ENCODE assay signal across 7 cellular contexts in genomic region chr12:42325776-42326465, GRCh38.
DNase-seq lines count a peak whose midpoint lies in the region; ATAC-seq and TF ChIP-seq lines count a peak whose summit lies in the region.

PPHLN1 (plus strand) TSS chr12:42326167; CDS start chr12:42335903, 9,736 bp downstream.
ZCRB1 (minus strand) TSS chr12:42326094; CDS start chr12:42324102, 1,992 bp downstream.

- no peak for TF ChIP-seq CTCF in astrocyte of the cerebellum (IDR thresholded peaks at IDR 0.05; ENCODE audit: low read depth, low read length, missing control alignments)
- TF ChIP-seq CTCF in retinal pigment epithelial cell (conservative IDR thresholded peaks at IDR 0.05; ENCODE audit: low read depth, low read length): no peak

- ATAC-seq in GM18505 (IDR thresholded peaks at IDR 0.05; ENCODE audit: unreplicated experiment) (peak; percentile 95), HG02885 (IDR thresholded peaks at IDR 0.05; ENCODE audit: poor library complexity, unreplicated experiment) (peak; percentile 94)

- in situ Hi-C loops in astrocyte of the cerebellum (cut with HindIII; ENCODE audit: low sequenced_read_pairs): loop anchor here (5.0 to 25.0 kb wide), 2 partner anchors 189 to 1364 kb away; no protein-coding TSS in a partner anchor

- peak within 1 kb of the TSS; percentile 70 for H3K4me3 ChIP-seq in astrocyte of the cerebellum (ENCODE audit: low read depth, low read length)
- H3K4me3 ChIP-seq in retinal pigment epithelial cell (ENCODE audit: low read length): peak within 1 kb of the TSS; percentile 85

- TF ChIP-seq POLR2A in GM18505 (IDR thresholded peaks at IDR 0.05; ENCODE audit: borderline replicate concordance, extremely low read depth, insufficient read depth, insufficient read length): peak; percentile 86

- peak; percentile 55 to 85 for DNase-seq in NCI-H187 (lab: John Stamatoyannopoulos, UW)
- peak; percentile 72 for DNase-seq in T-helper 9 cell
- DNase-seq in astrocyte of the cerebellum (ENCODE audit: low read depth): peak; percentile 22
- DNase-seq in hypothalamus (lab: John Stamatoyannopoulos, UW): peak in 50 of 51 donors; percentile 15 to 84 (median 70)
- no peak for DNase-seq in retinal pigment epithelial cell (ENCODE audit: low read depth)
